Comparison of ENCODE assay signal across 28 cellular contexts in genomic region chr5:109826-110225, GRCh38. TPM values are rescaled to one million over a fixed set of nuclear protein-coding genes. Genes with fewer than 3 reads are reported as not detected.
"Had no signal": no experiment of that assay in that cellular context is flagged by ENCODE, and none has a peak within 500 bp of the region (broad histone marks: within the 10 kb centered on the region; RNA-seq: fewer than 3 reads in every experiment).

No MANE protein-coding gene starts in this region.

- H3K79me2 ChIP-seq: hepatocyte, parathyroid adenoma had no signal

- H3K27ac ChIP-seq: coronary artery, dorsolateral prefrontal cortex, gastrocnemius medialis, hepatocyte, parathyroid adenoma, psoas muscle, stomach, suprapubic skin, tibial artery had no signal

- H3K36me3 ChIP-seq: gastrocnemius medialis, suprapubic skin, tibial artery had no signal

- DNase-seq: activated CD4-positive, alpha-beta memory T cell treated with anti-CD3 and anti-CD28 coated beads for 36 hours; activated CD4-positive, alpha-beta T cell treated with anti-CD3 and anti-CD28 coated beads, Interleukin-2, amount 10 ng/mL, durations not matched to agents 24 days and 14 days; activated CD4-positive, CD25-positive, alpha-beta regulatory T cell treated with anti-CD3 and anti-CD28 coated beads, Interleukin-2, amount 50 U/mL, for 72 hours; activated CD8-positive, alpha-beta memory T cell treated with anti-CD3 and anti-CD28 coated beads, Interleukin-2, amount 50 U/mL, for 48 hours; activated naive CD8-positive, alpha-beta T cell treated with anti-CD3 and anti-CD28 coated beads, Interleukin-2, amount 50 U/mL, for 24 hours; activated T-cell treated with anti-CD3 and anti-CD28 coated beads, Interleukin-2, amount 50 U/mL, for 24 hours; amygdala; dorsolateral prefrontal cortex; effector memory CD4-positive, alpha-beta T cell; erythroblast; gastrocnemius medialis; left cardiac atrium; mammary epithelial cell; naive B cell; occipital lobe; psoas muscle; stimulated activated CD4-positive, alpha-beta T cell treated with anti-CD3 and anti-CD28 coated beads, Interleukin-15, amount 100 ng/mL, for 24 hours; stimulated activated CD4-positive, alpha-beta T cell treated with anti-CD3 and anti-CD28 coated beads, Interleukin-2, amount 100 ng/mL, for 24 hours; stimulated activated naive B cell treated with anti-CD40 and anti-IgM and Interleukin-4, amounts not matched to agents 10 μg/mL and 1 μg/mL and 100 μg/mL, for 72 hours; stomach; tibial artery had no signal

- H2AFZ ChIP-seq: hepatocyte, parathyroid adenoma had no signal

- FAIRE-seq: keratinocyte had no signal

- H3K4me2 ChIP-seq: hepatocyte had no signal

- H3K9me3 ChIP-seq: gastrocnemius medialis, psoas muscle, stomach, suprapubic skin, tibial artery had no signal

- H3K4me1 ChIP-seq: gastrocnemius medialis, parathyroid adenoma, psoas muscle, stomach, suprapubic skin, tibial artery had no signal

- ATAC-seq: activated naive CD8-positive, alpha-beta T cell treated with anti-CD3 and anti-CD28 coated beads, Interleukin-2, amount 50 U/mL, for 24 hours; gastrocnemius medialis; left cardiac atrium; psoas muscle; stimulated activated naive B cell treated with anti-CD40 and anti-IgM and Interleukin-4, amounts not matched to agents 10 μg/mL and 1 μg/mL and 100 μg/mL, for 72 hours had no signal

- H3K4me3 ChIP-seq: coronary artery, dorsolateral prefrontal cortex, gastrocnemius medialis, hepatocyte, psoas muscle, stomach, suprapubic skin, tibial artery had no signal

- H3K27me3 ChIP-seq: gastrocnemius medialis, hepatocyte had no signal

- H3K9ac ChIP-seq: parathyroid adenoma had no signal

RNA-seq across cellular contexts. Expression of gene PLEKHG4B, which starts 17.9 kb away (rescaled TPM):
- total RNA-seq: activated CD4-positive, alpha-beta memory T cell treated with anti-CD3 and anti-CD28 coated beads for 36 hours; activated CD4-positive, alpha-beta T cell treated with anti-CD3 and anti-CD28 coated beads, Interleukin-2, amount 10 ng/mL, durations not matched to agents 24 days and 14 days; activated T-helper 2 cell treated with anti-CD3 and anti-CD28 coated beads, Interferon-gamma antibody, Interleukin-2, Interleukin-4, amounts not matched to agents 10 μg/mL and 5 μg/mL and 100 μg/mL, durations not matched to agents 14 hours and 24 hours and 36 hours; gastrocnemius medialis; psoas muscle; T-helper 1 cell treated with Interleukin-12 subunit alpha and Interleukin-12 subunit beta and Interleukin-4 antibody, amounts not matched to agents 30 ng/mL and 1 ng/mL, for 36 hours had no signal
- polyA plus RNA-seq: keratinocyte had no signal
